Comparison of ENCODE assay signal across 1 cellular context in genomic region chr10:46536781-46537180, GRCh38.
TF ChIP-seq lines count a peak whose summit lies in the region.

No MANE protein-coding gene starts in this region.

TF ChIP-seq in IMR-90, 13 proteins besides CTCF, POLR2A, EP300 and RAD21:
- TF ChIP-seq NFE2L2 (IDR thresholded peaks at IDR 0.05; ENCODE audit: low read depth, low read length) = no peak
- no peak for TF ChIP-seq SMC3 (IDR thresholded peaks at IDR 0.05; ENCODE audit: low read depth, low read length)
- TF ChIP-seq RCOR1 (IDR thresholded peaks at IDR 0.05; ENCODE audit: insufficient replicate concordance, low read length) = no peak
- TF ChIP-seq FOS (IDR thresholded peaks at IDR 0.05; ENCODE audit: low read depth, low read length) = no peak
- no peak for TF ChIP-seq MXI1 (IDR thresholded peaks at IDR 0.05; ENCODE audit: borderline replicate concordance, low read depth, low read length)
- no peak for TF ChIP-seq MAFK (IDR thresholded peaks at IDR 0.05; ENCODE audit: low read depth, low read length)
- no peak for TF ChIP-seq USF2 (IDR thresholded peaks at IDR 0.05; ENCODE audit: low read depth, low read length)
- TF ChIP-seq CHD1 (IDR thresholded peaks at IDR 0.05; ENCODE audit: low read depth, low read length) = no peak
